Comparison of ENCODE assay signal across 1 cellular context in genomic region chr17:30336369-30337171, GRCh38.
TF ChIP-seq lines count a peak whose summit lies in the region.

No MANE protein-coding gene starts in this region.

TF ChIP-seq in HepG2, 621 proteins besides CTCF, POLR2A, EP300 and RAD21 (continues in another document):
- TF ChIP-seq ZKSCAN8 (CRISPR knock-in tag; IDR thresholded peaks at IDR 0.05; ENCODE audit: borderline replicate concordance) (peak; percentile 53; the same call in 1 of the 2 replicates), ZNF839 (CRISPR knock-in tag; IDR thresholded peaks at IDR 0.05; ENCODE audit: borderline replicate concordance) (no peak), CREB1 (IDR thresholded peaks at IDR 0.05) (peak; percentile 71), CREB1 (CRISPR knock-in tag; IDR thresholded peaks at IDR 0.05) (no peak), NONO (IDR thresholded peaks at IDR 0.05) (no peak), NONO (CRISPR knock-in tag; conservative IDR thresholded peaks at IDR 0.05) (0 out of 2 replicates have a peak, but pooled peaks have one; percentile 31), KDM2A (CRISPR knock-in tag; IDR thresholded peaks at IDR 0.05; ENCODE audit: borderline replicate concordance, low read depth) (peak; percentile 13; the same call in 1 of the 2 replicates), GABPA (IDR thresholded peaks at IDR 0.05; ENCODE audit: low read depth, low read length) (no peak), GABPA (CRISPR knock-in tag; IDR thresholded peaks at IDR 0.05; ENCODE audit: low read depth) (peak; percentile 47; the same call in 1 of the 2 replicates), SAP130 (CRISPR knock-in tag; IDR thresholded peaks at IDR 0.05; ENCODE audit: low read depth) (peak; percentile 78), SMC3 (IDR thresholded peaks at IDR 0.05; ENCODE audit: low read length) (peak; percentile 42; the same call in 1 of the 2 replicates), TGIF2 (CRISPR knock-in tag; IDR thresholded peaks at IDR 0.05) (no peak), RXRB (CRISPR knock-in tag; IDR thresholded peaks at IDR 0.05; ENCODE audit: borderline replicate concordance) (peak; percentile 63), ZNF143 (CRISPR knock-in tag; IDR thresholded peaks at IDR 0.05) (0 out of 2 replicates have a peak, but pooled peaks have one; percentile 15), RBM22 (optimal IDR thresholded peaks at IDR 0.05; ENCODE audit: low read length) (no peak), HOXD1 (CRISPR knock-in tag; IDR thresholded peaks at IDR 0.05) (0 out of 2 replicates have a peak, but pooled peaks have one; percentile 28), NCOA5 (CRISPR knock-in tag; IDR thresholded peaks at IDR 0.05) (no peak), ZNF331 (CRISPR knock-in tag; IDR thresholded peaks at IDR 0.05) (peak; percentile 48), HMG20A (CRISPR knock-in tag; IDR thresholded peaks at IDR 0.05; ENCODE audit: borderline replicate concordance) (peak; percentile 70; the same call in 1 of the 2 replicates), BCL3 (CRISPR knock-in tag; IDR thresholded peaks at IDR 0.05) (no peak), TFAP4 (IDR thresholded peaks at IDR 0.05; ENCODE audit: borderline replicate concordance, low read depth) (peak; percentile 40; the same call in 1 of the 2 replicates), SP4 (CRISPR knock-in tag; IDR thresholded peaks at IDR 0.05) (no peak), MXD4 (CRISPR knock-in tag; IDR thresholded peaks at IDR 0.05) (no peak; the same call in 1 of the 2 replicates), GATA4 (IDR thresholded peaks at IDR 0.05; ENCODE audit: borderline replicate concordance, low read depth) (peak; percentile 49; the same call in 1 of the 2 replicates), ZNF672 (CRISPR knock-in tag; IDR thresholded peaks at IDR 0.05) (no peak), ZBTB26 (CRISPR knock-in tag; IDR thresholded peaks at IDR 0.05; ENCODE audit: borderline replicate concordance) (no peak), ERF (CRISPR knock-in tag; IDR thresholded peaks at IDR 0.05) (peak; percentile 50; the same call in 1 of the 2 replicates), DR1 (CRISPR knock-in tag; IDR thresholded peaks at IDR 0.05) (no peak), ISL2 (CRISPR knock-in tag; IDR thresholded peaks at IDR 0.05) (peak; percentile 83), SKI (IDR thresholded peaks at IDR 0.05; ENCODE audit: partially characterized antibody) (no peak), RFXAP (CRISPR knock-in tag; IDR thresholded peaks at IDR 0.05; ENCODE audit: borderline replicate concordance) (peak; percentile 16; the same call in 1 of the 2 replicates), ZNF512 (CRISPR knock-in tag; IDR thresholded peaks at IDR 0.05) (no peak), FOXJ3 (CRISPR knock-in tag; IDR thresholded peaks at IDR 0.05; ENCODE audit: borderline replicate concordance) (peak; percentile 47; the same call in 1 of the 2 replicates), MXD1 (CRISPR knock-in tag; IDR thresholded peaks at IDR 0.05) (no peak), ETV6 (CRISPR knock-in tag; conservative IDR thresholded peaks at IDR 0.05) (no peak), REPIN1 (CRISPR knock-in tag; IDR thresholded peaks at IDR 0.05; ENCODE audit: borderline replicate concordance, low read depth) (no peak; the same call in 1 of the 2 replicates)
- TF ChIP-seq, protein P1, sequence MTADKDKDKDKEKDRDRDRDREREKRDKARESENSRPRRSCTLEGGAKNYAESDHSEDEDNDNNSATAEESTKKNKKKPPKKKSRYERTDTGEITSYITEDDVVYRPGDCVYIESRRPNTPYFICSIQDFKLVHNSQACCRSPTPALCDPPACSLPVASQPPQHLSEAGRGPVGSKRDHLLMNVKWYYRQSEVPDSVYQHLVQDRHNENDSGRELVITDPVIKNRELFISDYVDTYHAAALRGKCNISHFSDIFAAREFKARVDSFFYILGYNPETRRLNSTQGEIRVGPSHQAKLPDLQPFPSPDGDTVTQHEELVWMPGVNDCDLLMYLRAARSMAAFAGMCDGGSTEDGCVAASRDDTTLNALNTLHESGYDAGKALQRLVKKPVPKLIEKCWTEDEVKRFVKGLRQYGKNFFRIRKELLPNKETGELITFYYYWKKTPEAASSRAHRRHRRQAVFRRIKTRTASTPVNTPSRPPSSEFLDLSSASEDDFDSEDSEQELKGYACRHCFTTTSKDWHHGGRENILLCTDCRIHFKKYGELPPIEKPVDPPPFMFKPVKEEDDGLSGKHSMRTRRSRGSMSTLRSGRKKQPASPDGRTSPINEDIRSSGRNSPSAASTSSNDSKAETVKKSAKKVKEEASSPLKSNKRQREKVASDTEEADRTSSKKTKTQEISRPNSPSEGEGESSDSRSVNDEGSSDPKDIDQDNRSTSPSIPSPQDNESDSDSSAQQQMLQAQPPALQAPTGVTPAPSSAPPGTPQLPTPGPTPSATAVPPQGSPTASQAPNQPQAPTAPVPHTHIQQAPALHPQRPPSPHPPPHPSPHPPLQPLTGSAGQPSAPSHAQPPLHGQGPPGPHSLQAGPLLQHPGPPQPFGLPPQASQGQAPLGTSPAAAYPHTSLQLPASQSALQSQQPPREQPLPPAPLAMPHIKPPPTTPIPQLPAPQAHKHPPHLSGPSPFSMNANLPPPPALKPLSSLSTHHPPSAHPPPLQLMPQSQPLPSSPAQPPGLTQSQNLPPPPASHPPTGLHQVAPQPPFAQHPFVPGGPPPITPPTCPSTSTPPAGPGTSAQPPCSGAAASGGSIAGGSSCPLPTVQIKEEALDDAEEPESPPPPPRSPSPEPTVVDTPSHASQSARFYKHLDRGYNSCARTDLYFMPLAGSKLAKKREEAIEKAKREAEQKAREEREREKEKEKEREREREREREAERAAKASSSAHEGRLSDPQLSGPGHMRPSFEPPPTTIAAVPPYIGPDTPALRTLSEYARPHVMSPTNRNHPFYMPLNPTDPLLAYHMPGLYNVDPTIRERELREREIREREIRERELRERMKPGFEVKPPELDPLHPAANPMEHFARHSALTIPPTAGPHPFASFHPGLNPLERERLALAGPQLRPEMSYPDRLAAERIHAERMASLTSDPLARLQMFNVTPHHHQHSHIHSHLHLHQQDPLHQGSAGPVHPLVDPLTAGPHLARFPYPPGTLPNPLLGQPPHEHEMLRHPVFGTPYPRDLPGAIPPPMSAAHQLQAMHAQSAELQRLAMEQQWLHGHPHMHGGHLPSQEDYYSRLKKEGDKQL (CRISPR knock-in tag; IDR thresholded peaks at IDR 0.05; ENCODE audit: low read depth) = no peak
- TF ChIP-seq, protein P2, sequence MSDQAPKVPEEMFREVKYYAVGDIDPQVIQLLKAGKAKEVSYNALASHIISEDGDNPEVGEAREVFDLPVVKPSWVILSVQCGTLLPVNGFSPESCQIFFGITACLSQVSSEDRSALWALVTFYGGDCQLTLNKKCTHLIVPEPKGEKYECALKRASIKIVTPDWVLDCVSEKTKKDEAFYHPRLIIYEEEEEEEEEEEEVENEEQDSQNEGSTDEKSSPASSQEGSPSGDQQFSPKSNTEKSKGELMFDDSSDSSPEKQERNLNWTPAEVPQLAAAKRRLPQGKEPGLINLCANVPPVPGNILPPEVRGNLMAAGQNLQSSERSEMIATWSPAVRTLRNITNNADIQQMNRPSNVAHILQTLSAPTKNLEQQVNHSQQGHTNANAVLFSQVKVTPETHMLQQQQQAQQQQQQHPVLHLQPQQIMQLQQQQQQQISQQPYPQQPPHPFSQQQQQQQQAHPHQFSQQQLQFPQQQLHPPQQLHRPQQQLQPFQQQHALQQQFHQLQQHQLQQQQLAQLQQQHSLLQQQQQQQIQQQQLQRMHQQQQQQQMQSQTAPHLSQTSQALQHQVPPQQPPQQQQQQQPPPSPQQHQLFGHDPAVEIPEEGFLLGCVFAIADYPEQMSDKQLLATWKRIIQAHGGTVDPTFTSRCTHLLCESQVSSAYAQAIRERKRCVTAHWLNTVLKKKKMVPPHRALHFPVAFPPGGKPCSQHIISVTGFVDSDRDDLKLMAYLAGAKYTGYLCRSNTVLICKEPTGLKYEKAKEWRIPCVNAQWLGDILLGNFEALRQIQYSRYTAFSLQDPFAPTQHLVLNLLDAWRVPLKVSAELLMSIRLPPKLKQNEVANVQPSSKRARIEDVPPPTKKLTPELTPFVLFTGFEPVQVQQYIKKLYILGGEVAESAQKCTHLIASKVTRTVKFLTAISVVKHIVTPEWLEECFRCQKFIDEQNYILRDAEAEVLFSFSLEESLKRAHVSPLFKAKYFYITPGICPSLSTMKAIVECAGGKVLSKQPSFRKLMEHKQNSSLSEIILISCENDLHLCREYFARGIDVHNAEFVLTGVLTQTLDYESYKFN (CRISPR knock-in tag; conservative IDR thresholded peaks at IDR 0.05) = peak; percentile 82
- TF ChIP-seq, protein P3, sequence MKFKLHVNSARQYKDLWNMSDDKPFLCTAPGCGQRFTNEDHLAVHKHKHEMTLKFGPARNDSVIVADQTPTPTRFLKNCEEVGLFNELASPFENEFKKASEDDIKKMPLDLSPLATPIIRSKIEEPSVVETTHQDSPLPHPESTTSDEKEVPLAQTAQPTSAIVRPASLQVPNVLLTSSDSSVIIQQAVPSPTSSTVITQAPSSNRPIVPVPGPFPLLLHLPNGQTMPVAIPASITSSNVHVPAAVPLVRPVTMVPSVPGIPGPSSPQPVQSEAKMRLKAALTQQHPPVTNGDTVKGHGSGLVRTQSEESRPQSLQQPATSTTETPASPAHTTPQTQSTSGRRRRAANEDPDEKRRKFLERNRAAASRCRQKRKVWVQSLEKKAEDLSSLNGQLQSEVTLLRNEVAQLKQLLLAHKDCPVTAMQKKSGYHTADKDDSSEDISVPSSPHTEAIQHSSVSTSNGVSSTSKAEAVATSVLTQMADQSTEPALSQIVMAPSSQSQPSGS (CRISPR knock-in tag; IDR thresholded peaks at IDR 0.05) = peak; percentile 78
- TF ChIP-seq, protein P4, sequence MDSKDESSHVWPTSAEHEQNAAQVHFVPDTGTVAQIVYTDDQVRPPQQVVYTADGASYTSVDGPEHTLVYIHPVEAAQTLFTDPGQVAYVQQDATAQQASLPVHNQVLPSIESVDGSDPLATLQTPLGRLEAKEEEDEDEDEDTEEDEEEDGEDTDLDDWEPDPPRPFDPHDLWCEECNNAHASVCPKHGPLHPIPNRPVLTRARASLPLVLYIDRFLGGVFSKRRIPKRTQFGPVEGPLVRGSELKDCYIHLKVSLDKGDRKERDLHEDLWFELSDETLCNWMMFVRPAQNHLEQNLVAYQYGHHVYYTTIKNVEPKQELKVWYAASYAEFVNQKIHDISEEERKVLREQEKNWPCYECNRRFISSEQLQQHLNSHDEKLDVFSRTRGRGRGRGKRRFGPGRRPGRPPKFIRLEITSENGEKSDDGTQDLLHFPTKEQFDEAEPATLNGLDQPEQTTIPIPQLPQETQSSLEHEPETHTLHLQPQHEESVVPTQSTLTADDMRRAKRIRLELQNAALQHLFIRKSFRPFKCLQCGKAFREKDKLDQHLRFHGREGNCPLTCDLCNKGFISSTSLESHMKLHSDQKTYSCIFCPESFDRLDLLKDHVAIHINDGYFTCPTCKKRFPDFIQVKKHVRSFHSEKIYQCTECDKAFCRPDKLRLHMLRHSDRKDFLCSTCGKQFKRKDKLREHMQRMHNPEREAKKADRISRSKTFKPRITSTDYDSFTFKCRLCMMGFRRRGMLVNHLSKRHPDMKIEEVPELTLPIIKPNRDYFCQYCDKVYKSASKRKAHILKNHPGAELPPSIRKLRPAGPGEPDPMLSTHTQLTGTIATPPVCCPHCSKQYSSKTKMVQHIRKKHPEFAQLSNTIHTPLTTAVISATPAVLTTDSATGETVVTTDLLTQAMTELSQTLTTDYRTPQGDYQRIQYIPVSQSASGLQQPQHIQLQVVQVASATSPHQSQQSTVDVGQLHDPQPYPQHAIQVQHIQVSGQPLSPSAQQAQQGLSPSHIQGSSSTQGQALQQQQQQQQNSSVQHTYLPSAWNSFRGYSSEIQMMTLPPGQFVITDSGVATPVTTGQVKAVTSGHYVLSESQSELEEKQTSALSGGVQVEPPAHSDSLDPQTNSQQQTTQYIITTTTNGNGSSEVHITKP (CRISPR knock-in tag; IDR thresholded peaks at IDR 0.05; ENCODE audit: low read depth) = peak; percentile 95
- TF ChIP-seq, protein P5, sequence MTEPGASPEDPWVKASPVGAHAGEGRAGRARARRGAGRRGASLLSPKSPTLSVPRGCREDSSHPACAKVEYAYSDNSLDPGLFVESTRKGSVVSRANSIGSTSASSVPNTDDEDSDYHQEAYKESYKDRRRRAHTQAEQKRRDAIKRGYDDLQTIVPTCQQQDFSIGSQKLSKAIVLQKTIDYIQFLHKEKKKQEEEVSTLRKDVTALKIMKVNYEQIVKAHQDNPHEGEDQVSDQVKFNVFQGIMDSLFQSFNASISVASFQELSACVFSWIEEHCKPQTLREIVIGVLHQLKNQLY (CRISPR knock-in tag; IDR thresholded peaks at IDR 0.05) = peak; percentile 28; the same call in 1 of the 2 replicates
